ENCODE assay signal across 27 cellular contexts in the genomic region with DNA sequence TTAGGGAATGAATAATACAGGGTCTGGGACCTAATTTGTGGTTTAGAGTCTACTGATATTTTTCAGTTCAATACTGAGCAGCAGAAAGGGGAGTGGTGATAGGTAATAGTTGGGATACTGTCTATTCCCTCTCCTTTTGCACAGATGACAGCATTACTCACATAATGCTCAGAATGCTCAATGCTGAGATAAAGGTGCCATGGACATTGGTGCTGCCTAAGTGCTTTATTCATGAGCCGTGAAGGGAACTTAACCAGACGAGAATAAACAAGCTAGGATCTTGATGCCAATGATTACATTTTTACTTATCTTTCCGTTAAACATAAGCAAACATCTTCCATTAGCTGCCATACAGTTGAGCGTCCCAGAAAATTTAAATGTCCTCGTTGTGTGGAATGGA.
"Had no signal": no experiment of that assay in that cellular context is flagged by ENCODE, and none has a peak within 500 bp of the region (broad histone marks: within the 10 kb centered on the region; RNA-seq: fewer than 3 reads in every experiment).

No MANE protein-coding gene starts in this region.

- H3K9me3 ChIP-seq: ascending aorta, SJCRH30 had no signal

- H2AFZ ChIP-seq: PC-9 had no signal

- H3K4me1 ChIP-seq: ascending aorta had no signal

- H3K36me3 ChIP-seq: ascending aorta, cardiac muscle cell, SJCRH30 had no signal

- H3K27me3 ChIP-seq: ascending aorta, cardiac muscle cell, SJCRH30 had no signal

- H3K4me3 ChIP-seq: ascending aorta, cardiac muscle cell, coronary artery, PC-9, SJCRH30, SK-N-MC had no signal

- H3K9ac ChIP-seq: KMS-11 had no signal

- H3K4me2 ChIP-seq: KMS-11, PC-9 had no signal

- FAIRE-seq: RCC 7860, TTC549 had no signal

- DNase-seq: activated CD4-positive, alpha-beta T cell treated with anti-CD3 and anti-CD28 coated beads, Interleukin-2, amount 10 ng/mL, durations not matched to agents 24 days and 14 days; activated CD4-positive, alpha-beta T cell treated with anti-CD3 and anti-CD28 coated beads, Interleukin-2, amount 50 U/mL, for 4 hours; activated CD8-positive, alpha-beta T cell treated with anti-CD3 and anti-CD28 coated beads for 36 hours; activated gamma-delta T cell; activated naive CD4-positive, alpha-beta T cell treated with Interleukin-2 at 50 U/mL for 16 hours; activated naive CD8-positive, alpha-beta T cell treated with anti-CD3 and anti-CD28 coated beads, Interleukin-2, amount 10 ng/mL, durations not matched to agents 7 days and 5 days; activated T-cell treated with anti-CD3 and anti-CD28 coated beads, Interleukin-2, amount 50 U/mL, for 24 hours; amygdala; NCI-H1092 treated with DMSO at 0.1 percent for 48 hours; NCI-H146; NCI-H1930; NCI-H2081 treated with DMSO at 0.1 percent for 48 hours; NCI-H2171; NCI-H446 treated with DMSO at 0.1 percent for 48 hours; NCI-H524; NCI-H748 treated with DMSO at 0.1 percent for 48 hours; NK-92 treated with Interleukin-12 subunit alpha and Interleukin-12 subunit beta, amount 100 ng/mL, for 24 hours; PC-9; SHP77 had no signal

- ATAC-seq: activated CD8-positive, alpha-beta T cell treated with anti-CD3 and anti-CD28 coated beads for 36 hours had no signal

- H3K27ac ChIP-seq: ascending aorta, cardiac muscle cell, coronary artery, KMS-11, PC-9, SJCRH30, SK-N-MC had no signal
